22 cellular contexts compared by ENCODE assay signal in genomic region chr2:54967759-54968365, GRCh38.
A peak's percentile ranks its signal among the peaks of the same experiment; 100 is the strongest.
DNase-seq lines count a peak whose midpoint lies in the region; ATAC-seq, FAIRE-seq and TF ChIP-seq lines count a peak whose summit lies in the region.
"Had no signal": no experiment of that assay in that cellular context is flagged by ENCODE, and none has a peak within 500 bp of the region (broad histone marks: within the 10 kb centered on the region; RNA-seq: fewer than 3 reads in every experiment).

No MANE protein-coding gene starts in this region.

- peaks cover 12% of the 10 kb centered on the region for H3K9me3 Mint-ChIP-seq in T-helper 2 cell treated with Interferon-gamma antibody and Interleukin-4, amounts not matched to agents 5 μg/mL and 100 μg/mL, for 36 hours
- no peaks in the 10 kb centered on the region for H3K9me3 Mint-ChIP-seq in immature natural killer cell
- H3K9me3 Mint-ChIP-seq: activated B cell treated with CpG ODN at 0.5 μM for 24 hours; activated CD4-positive, alpha-beta memory T cell treated with anti-CD3 and anti-CD28 coated beads, Interleukin-2, amount 10 ng/mL, durations not matched to agents 7 days and 5 days; T-helper 1 cell treated with Interleukin-12 subunit alpha and Interleukin-12 subunit beta and Interleukin-4 antibody, amounts not matched to agents 30 μg/mL and 1 μg/mL, for 36 hours had no signal

- H3K4me2 ChIP-seq in K562 (ENCODE audit: insufficient read depth, low read length) = no peak overlapping the region

- ATAC-seq in K562 = peak; percentile 4
- ATAC-seq: left colon had no signal

- TF ChIP-seq EP300 in K562 (IDR thresholded peaks at IDR 0.05; ENCODE audit: low read length) = no peak

- no peak overlapping the region for H2AFZ ChIP-seq in K562 (ENCODE audit: low read depth, low read length)

- no peaks in the 10 kb centered on the region for H3K27me3 Mint-ChIP-seq in T-helper 2 cell treated with Interferon-gamma antibody and Interleukin-4, amounts not matched to agents 5 μg/mL and 100 μg/mL, for 36 hours (ENCODE audit: low read depth)
- peaks cover 0 to 2% (median 1%) of the 10 kb centered on the region in 3 donors for H3K27me3 Mint-ChIP-seq in immature natural killer cell (ENCODE audit: low read depth in 3 of 3)
- H3K27me3 Mint-ChIP-seq: activated B cell treated with CpG ODN at 0.5 μM for 24 hours; activated CD4-positive, alpha-beta memory T cell treated with anti-CD3 and anti-CD28 coated beads, Interleukin-2, amount 10 ng/mL, durations not matched to agents 7 days and 5 days; central memory CD8-positive, alpha-beta T cell had no signal

- H3K79me2 ChIP-seq in K562 (ENCODE audit: control insufficient read depth, insufficient read depth, low read length) = no peaks in the 10 kb centered on the region; the same call in 2 of the 3 replicates

- no peak overlapping the region for H3K9ac ChIP-seq in K562 (ENCODE audit: insufficient read depth in 1 of 2, low read depth in 2 of 2, low read length in 2 of 2)

- no peak for TF ChIP-seq POLR2A in K562 (conservative IDR thresholded peaks at IDR 0.05)
- no peak for TF ChIP-seq POLR2A in spleen (IDR thresholded peaks at IDR 0.05)
- TF ChIP-seq POLR2A in erythroblast (IDR thresholded peaks at IDR 0.05; ENCODE audit: low read length) = no peak

- peak overlapping the region; percentile 47 for H3K27ac Mint-ChIP-seq in T-helper 2 cell treated with Interferon-gamma antibody and Interleukin-4, amounts not matched to agents 5 μg/mL and 100 μg/mL, for 36 hours
- H3K27ac Mint-ChIP-seq in immature natural killer cell = peak overlapping the region in 5 of 6 donors; percentile 44 to 84 (median 59)
- H3K27ac Mint-ChIP-seq: activated B cell treated with CpG ODN at 0.5 μM for 24 hours; activated CD4-positive, alpha-beta memory T cell treated with anti-CD3 and anti-CD28 coated beads, Interleukin-2, amount 10 ng/mL, durations not matched to agents 7 days and 5 days; T-helper 1 cell treated with Interleukin-12 subunit alpha and Interleukin-12 subunit beta and Interleukin-4 antibody, amounts not matched to agents 30 μg/mL and 1 μg/mL, for 36 hours had no signal

- no peaks in the 10 kb centered on the region for H3K9me3 ChIP-seq in K562 (replicated peaks; ENCODE audit: control insufficient read depth, insufficient read depth, low read depth, low read length)
- H3K9me3 ChIP-seq in spleen = no peaks in the 10 kb centered on the region
- no peaks in the 10 kb centered on the region for H3K9me3 ChIP-seq in ascending aorta
- H3K9me3 ChIP-seq: suprapubic skin had no signal

- no TSS peak for BruUV-seq in K562 (replicated peaks; lab: Mats Ljungman, UMichigan)

- TF ChIP-seq CTCF in K562 (IDR thresholded peaks at IDR 0.05 in 2 of 3, conservative IDR thresholded peaks at IDR 0.05 in 1 of 3; ENCODE audit: insufficient read depth in 2 of 3, low read depth in 1 of 3, low read length in 3 of 3) (no peak), spleen (IDR thresholded peaks at IDR 0.05 in 8 of 11, conservative IDR thresholded peaks at IDR 0.05 in 3 of 11) (no peak), ascending aorta (IDR thresholded peaks at IDR 0.05) (no peak)

- no peak for DNase-seq in T-helper 2 cell treated with Interferon-gamma antibody and Interleukin-4, amounts not matched to agents 5 μg/mL and 100 μg/mL, for 36 hours (ENCODE audit: low spot score)
- no peak for DNase-seq in T-helper 2 cell
- DNase-seq in K562 (ENCODE audit: extremely low read depth in 1 of 4, low spot score in 3 of 4) = no peak
- DNase-seq in immature natural killer cell = no peak
- peak; percentile 51 for DNase-seq in spleen
- DNase-seq in H7 = no peak
- DNase-seq in ascending aorta (ENCODE audit: low spot score in 2 of 2) = no peak
- no peak for DNase-seq in erythroblast (lab: John Stamatoyannopoulos, UW)
- DNase-seq: activated B cell treated with CpG ODN at 0.5 μM for 24 hours; activated CD4-positive, alpha-beta memory T cell treated with anti-CD3 and anti-CD28 coated beads, Interleukin-2, amount 10 ng/mL, durations not matched to agents 7 days and 5 days; activated T-cell treated with anti-CD3 and anti-CD28 coated beads, Interleukin-2, amount 50 U/mL, for 1 hour; amniotic stem cell; effector CD4-positive, alpha-beta T cell; KBM-7; left colon; NCI-H1694; NCI-H774; SHP77; stimulated activated CD8-positive, alpha-beta memory T cell treated with anti-CD3 and anti-CD28 coated beads, Interleukin-4, amount 100 ng/mL, for 48 hours had no signal

- H3K4me1 Mint-ChIP-seq in T-helper 2 cell treated with Interferon-gamma antibody and Interleukin-4, amounts not matched to agents 5 μg/mL and 100 μg/mL, for 36 hours (ENCODE audit: low read depth) = peaks cover 42% of the 10 kb centered on the region
- peaks cover 83 to 92% of the 10 kb centered on the region in 2 donors for H3K4me1 Mint-ChIP-seq in immature natural killer cell

- H3K27me3 ChIP-seq in K562 (ENCODE audit: control insufficient read depth in 2 of 2, insufficient read depth in 2 of 2, low read length in 2 of 2) (no peaks in the 10 kb centered on the region), spleen (replicated peaks in 1 of 7) (no peaks in the 10 kb centered on the region), H7 (ENCODE audit: control insufficient read depth, insufficient read depth, low read length) (no peaks in the 10 kb centered on the region), ascending aorta (no peaks in the 10 kb centered on the region)
- H3K27me3 ChIP-seq: suprapubic skin had no signal

- CTCF ChIA-PET in K562 (lab: Yijun Ruan, JAX; ENCODE audit: low intra/inter-chr PET ratio) = no interaction called here

- H4K20me1 ChIP-seq in K562 (replicated peaks; ENCODE audit: control insufficient read depth, insufficient read depth, low read length) = no peaks in the 10 kb centered on the region; the same call in 1 of the 2 replicates

- H3K36me3 ChIP-seq in K562 (ENCODE audit: control insufficient read depth, insufficient read depth, low read length) (peaks cover 34% of the 10 kb centered on the region), spleen (peaks cover 0 to 72% (median 12%) of the 10 kb centered on the region in 6 donors), H7 (replicated peaks; ENCODE audit: control insufficient read depth, insufficient read depth, low read length) (peaks cover 2% of the 10 kb centered on the region), ascending aorta (peaks cover 0 to 41% of the 10 kb centered on the region in 2 donors)

- peak; percentile 57 for FAIRE-seq in K562 (lab: Jason Lieb, UNC)

- H3K4me1 ChIP-seq in K562 (replicated peaks in 1 of 2; ENCODE audit: control insufficient read depth in 2 of 2, insufficient read depth in 2 of 2, low read length in 2 of 2) (peaks cover 0 to 7% of the 10 kb centered on the region in 2 experiments; a peak in 2 of 5 replicates), spleen (peaks cover 0 to 19% (median 7%) of the 10 kb centered on the region in 6 donors), ascending aorta (no peaks in the 10 kb centered on the region)

- intact Hi-C loops in K562 (cut with micrococcal nuclease) = loop anchor here (5.0 kb wide), 1 partner anchor 199 kb away; no protein-coding TSS in a partner anchor
- intact Hi-C loops in spleen (cut with DNase I; ENCODE audit: low total_unique reads) = no loop called here
- intact Hi-C loops in ascending aorta (cut with DNase I) = no loop called here

- 72% methylated on average over 18 of the region's 18 CpGs for WGBS in K562 (ENCODE audit: insufficient coverage, low coverage, missing lambda C conversion rate)
- 94 to 97% (median 95%) methylated on average over 18 of the region's 18 CpGs for WGBS in spleen, 5 donors

- peaks cover 44% of the 10 kb centered on the region for H3K36me3 Mint-ChIP-seq in T-helper 2 cell treated with Interferon-gamma antibody and Interleukin-4, amounts not matched to agents 5 μg/mL and 100 μg/mL, for 36 hours (ENCODE audit: low read depth)
- peaks cover 0 to 20% (median 11%) of the 10 kb centered on the region in 3 donors for H3K36me3 Mint-ChIP-seq in immature natural killer cell

- TF ChIP-seq RAD21 in K562 (CRISPR knock-in tag; conservative IDR thresholded peaks at IDR 0.05 in 1 of 2, IDR thresholded peaks at IDR 0.05 in 1 of 2) = no peak

- H3K9me1 ChIP-seq in K562 (ENCODE audit: control insufficient read depth, insufficient read depth, low read length) = peaks cover 3% of the 10 kb centered on the region

- no peak overlapping the region for H3K4me3 Mint-ChIP-seq in T-helper 2 cell treated with Interferon-gamma antibody and Interleukin-4, amounts not matched to agents 5 μg/mL and 100 μg/mL, for 36 hours
- H3K4me3 Mint-ChIP-seq in immature natural killer cell = no peak overlapping the region
- H3K4me3 Mint-ChIP-seq: activated B cell treated with CpG ODN at 0.5 μM for 24 hours; activated CD4-positive, alpha-beta memory T cell treated with anti-CD3 and anti-CD28 coated beads, Interleukin-2, amount 10 ng/mL, durations not matched to agents 7 days and 5 days; central memory CD8-positive, alpha-beta T cell; T-helper 1 cell treated with Interleukin-12 subunit alpha and Interleukin-12 subunit beta and Interleukin-4 antibody, amounts not matched to agents 30 μg/mL and 1 μg/mL, for 36 hours had no signal

- H3K4me3 ChIP-seq in K562 (no peak overlapping the region), spleen (no peak overlapping the region), H7 (ENCODE audit: insufficient read depth, low read depth, low read length) (no peak overlapping the region), ascending aorta (no peak overlapping the region)
- H3K4me3 ChIP-seq: suprapubic skin had no signal

- in situ Hi-C loops in K562 (cut with MboI) = no loop called here

- H3K27ac ChIP-seq in K562 (ENCODE audit: extremely low read depth, low read depth, low read length) (no peak overlapping the region), spleen (no peak overlapping the region), ascending aorta (no peak overlapping the region)
- H3K27ac ChIP-seq: suprapubic skin had no signal

- POLR2A ChIA-PET in K562 (lab: Yijun Ruan, JAX) = interaction anchor here (1.0 to 2.7 kb wide), 3 partner anchors 11 to 12 kb away, joined by 3 to 15 read pairs (median 6); no protein-coding TSS in a partner anchor

TF ChIP-seq in K562, 482 proteins besides CTCF, POLR2A, EP300 and RAD21 (continues in another document):
- TF ChIP-seq ZNF717 (CRISPR knock-in tag; IDR thresholded peaks at IDR 0.05) = 0 out of 2 replicates have a peak, but pooled peaks have one; percentile 15
- no peak for TF ChIP-seq PML (IDR thresholded peaks at IDR 0.05; ENCODE audit: low read length)
- TF ChIP-seq RBM22 (IDR thresholded peaks at IDR 0.05; ENCODE audit: low read depth, low read length, poor library complexity, severe bottlenecking) = peak; percentile 68
- TF ChIP-seq ZNF766 (CRISPR knock-in tag; conservative IDR thresholded peaks at IDR 0.05) = no peak
- TF ChIP-seq TRIM24 (IDR thresholded peaks at IDR 0.05) = no peak
- peak; percentile 61 to 63 for TF ChIP-seq NRF1 (conservative IDR thresholded peaks at IDR 0.05 in 1 of 2, IDR thresholded peaks at IDR 0.05 in 1 of 2)
- TF ChIP-seq HNRNPL (IDR thresholded peaks at IDR 0.05; ENCODE audit: low read depth, low read length) = no peak
